8 cellular contexts compared by ENCODE assay signal in the genomic region with DNA sequence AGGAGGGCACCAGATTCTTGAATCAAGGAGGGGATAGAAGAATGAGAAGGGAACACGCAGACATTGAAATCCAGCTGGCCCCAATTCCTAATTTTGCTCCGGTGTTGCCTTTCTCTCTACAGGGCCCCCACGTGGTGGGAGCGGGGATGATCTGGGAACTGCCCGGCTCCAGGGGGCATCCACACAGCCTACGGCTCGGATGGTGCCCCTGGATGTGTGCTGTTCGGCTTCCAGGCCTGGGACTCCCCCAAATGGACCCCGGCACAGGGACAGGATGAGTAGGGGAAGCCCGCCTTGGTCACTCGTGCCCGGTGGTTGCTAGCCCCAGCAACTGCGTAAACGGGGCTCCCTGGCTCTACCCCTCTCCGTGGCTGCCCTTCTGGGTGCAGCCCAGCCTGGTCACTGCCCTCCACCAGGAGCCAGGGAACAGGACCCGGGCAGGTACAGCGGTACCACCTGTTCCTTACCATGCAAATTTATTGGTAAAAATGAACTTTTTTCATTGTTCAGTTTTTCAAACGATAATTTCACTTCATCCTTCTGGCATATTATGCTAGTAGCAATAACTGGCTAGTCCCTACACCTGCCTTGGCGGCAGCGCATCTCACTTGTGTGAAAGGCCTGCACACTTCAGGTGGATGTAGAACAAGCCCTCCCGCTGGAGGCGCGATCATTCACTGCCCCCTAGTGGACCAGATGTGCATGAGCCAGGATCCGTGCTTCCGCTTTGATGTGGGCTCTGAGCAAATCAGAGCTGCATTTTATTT.
DNase-seq lines count a peak whose midpoint lies in the region; ATAC-seq, FAIRE-seq and TF ChIP-seq lines count a peak whose summit lies in the region.

No MANE protein-coding gene starts in this region.

- 18 to 29% (median 24%) methylated on average over 18 to 25 of the region's 25 CpGs for WGBS in spleen, 5 donors

- H3K36me3 ChIP-seq in spleen: no peaks in the 10 kb centered on the region

- H3K27ac ChIP-seq in 22Rv1: no peak overlapping the region
- H3K27ac ChIP-seq in spleen: no peak overlapping the region

- TF ChIP-seq CTCF in 22Rv1 (IDR thresholded peaks at IDR 0.05) (peak; percentile 96), spleen (IDR thresholded peaks at IDR 0.05 in 8 of 11, conservative IDR thresholded peaks at IDR 0.05 in 3 of 11) (peak; percentile 72 to 95 (median 93))

- ATAC-seq in GM18502 (IDR thresholded peaks at IDR 0.05; ENCODE audit: poor library complexity, unreplicated experiment) (peak; percentile 79), HG02970 (IDR thresholded peaks at IDR 0.05; ENCODE audit: low FRiP score, unreplicated experiment) (peak; percentile 82)

- intact Hi-C loops in spleen (cut with DNase I; ENCODE audit: low total_unique reads): loop anchor here (10.0 kb wide), 1 partner anchor 909 kb away; no protein-coding TSS in a partner anchor

- no peak for TF ChIP-seq POLR2A in spleen (IDR thresholded peaks at IDR 0.05)

- H3K9me3 ChIP-seq in spleen: no peaks in the 10 kb centered on the region

- peak; percentile 70 for DNase-seq in NCI-H2107 (lab: John Stamatoyannopoulos, UW)
- peak; percentile 92 for DNase-seq in astrocyte of the hippocampus (ENCODE audit: low read depth, low spot score)
- DNase-seq in hypothalamus (lab: John Stamatoyannopoulos, UW): peak in 49 of 51 donors; percentile 4 to 85 (median 54)
- DNase-seq in spleen: peak; percentile 93

- FAIRE-seq in TTC549 (lab: Jason Lieb, UNC): peak; percentile 77

- H3K4me1 ChIP-seq in spleen: peaks cover 17 to 53% (median 29%) of the 10 kb centered on the region in 6 donors

- no peak overlapping the region for H3K4me3 ChIP-seq in spleen

- H3K27me3 ChIP-seq in spleen (replicated peaks in 1 of 7): peaks cover 0 to 64% (median 24%) of the 10 kb centered on the region in 7 donors
